In the genomic region with DNA sequence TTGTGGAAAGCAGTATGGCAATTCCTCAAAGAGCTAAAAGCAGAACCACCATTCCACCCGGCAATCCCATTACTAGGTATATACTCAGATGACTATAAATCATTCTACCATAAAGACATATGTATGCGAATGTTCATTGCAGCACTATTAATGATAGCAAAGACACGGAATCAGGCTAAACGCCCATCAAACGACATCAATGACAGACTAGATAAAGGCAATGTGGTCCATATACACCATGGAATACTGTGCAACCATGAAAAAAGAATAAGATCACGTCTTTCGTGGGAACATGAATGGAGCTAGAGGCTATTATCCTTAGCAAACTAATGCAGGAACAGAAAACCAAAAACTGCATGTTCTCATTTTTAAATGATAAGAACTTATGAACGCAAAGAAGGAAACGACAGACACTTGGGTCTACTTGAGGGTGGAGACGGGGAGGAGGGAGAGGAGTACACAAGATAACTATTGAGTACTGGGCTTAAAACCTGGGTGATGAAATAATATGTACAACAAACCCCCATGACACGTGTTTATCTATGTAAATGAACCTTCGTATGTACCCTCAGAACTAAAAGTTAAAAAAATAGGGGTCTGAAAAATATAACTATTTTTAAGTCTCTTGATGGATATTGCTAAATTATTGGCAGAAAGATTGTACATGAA, we compare ENCODE assay signal across 22 cellular contexts. TPM values are rescaled to one million over a fixed set of nuclear protein-coding genes. Genes with fewer than 3 reads are reported as not detected.
DNase-seq lines count a peak whose midpoint lies in the region; ATAC-seq and TF ChIP-seq lines count a peak whose summit lies in the region.
"Had no signal": no experiment of that assay in that cellular context is flagged by ENCODE, and none has a peak within 500 bp of the region (broad histone marks: within the 10 kb centered on the region; RNA-seq: fewer than 3 reads in every experiment).

No MANE protein-coding gene starts in this region.

- H3K9me3 ChIP-seq in smooth muscle cell (replicated peaks; ENCODE audit: low read depth) = no peaks in the 10 kb centered on the region

- H3K27me3 Mint-ChIP-seq in activated CD4-positive, alpha-beta T cell treated with anti-CD3 and anti-CD28 coated beads, Interleukin-2, amount 10 ng/mL, durations not matched to agents 24 days and 14 days = no peaks in the 10 kb centered on the region
- H3K27me3 Mint-ChIP-seq in stimulated activated naive CD8-positive, alpha-beta T cell treated with anti-CD3 and anti-CD28 coated beads, Interleukin-15, Interleukin-2, amounts not matched to agents 100 ng/mL and 50 ng/mL, for 24 hours = no peaks in the 10 kb centered on the region
- H3K27me3 Mint-ChIP-seq in activated T-helper 2 cell treated with anti-CD3 and anti-CD28 coated beads, Interferon-gamma antibody, Interleukin-2, Interleukin-4, amounts not matched to agents 10 μg/mL and 5 μg/mL and 100 μg/mL, durations not matched to agents 14 hours and 24 hours and 36 hours (ENCODE audit: low read depth) = no peaks in the 10 kb centered on the region
- H3K27me3 Mint-ChIP-seq: CD8-positive, alpha-beta memory T cell had no signal

- H3K79me2 ChIP-seq in smooth muscle cell (ENCODE audit: low read depth) = no peaks in the 10 kb centered on the region

- 91% methylated on average over 12 of the region's 12 CpGs for WGBS in smooth muscle cell (ENCODE audit: low lambda C conversion rate)

- H3K36me3 Mint-ChIP-seq in activated CD4-positive, alpha-beta T cell treated with anti-CD3 and anti-CD28 coated beads, Interleukin-2, amount 10 ng/mL, durations not matched to agents 24 days and 14 days (ENCODE audit: low read depth) = peaks cover 8% of the 10 kb centered on the region
- H3K36me3 Mint-ChIP-seq in stimulated activated naive CD8-positive, alpha-beta T cell treated with anti-CD3 and anti-CD28 coated beads, Interleukin-15, Interleukin-2, amounts not matched to agents 100 ng/mL and 50 ng/mL, for 24 hours (ENCODE audit: low read depth) = peaks cover 5% of the 10 kb centered on the region
- peaks cover 9% of the 10 kb centered on the region for H3K36me3 Mint-ChIP-seq in activated T-helper 2 cell treated with anti-CD3 and anti-CD28 coated beads, Interferon-gamma antibody, Interleukin-2, Interleukin-4, amounts not matched to agents 10 μg/mL and 5 μg/mL and 100 μg/mL, durations not matched to agents 14 hours and 24 hours and 36 hours (ENCODE audit: low read depth)

- peaks cover 75% of the 10 kb centered on the region for H3K4me1 Mint-ChIP-seq in activated CD4-positive, alpha-beta T cell treated with anti-CD3 and anti-CD28 coated beads, Interleukin-2, amount 10 ng/mL, durations not matched to agents 24 days and 14 days
- H3K4me1 Mint-ChIP-seq in stimulated activated naive CD8-positive, alpha-beta T cell treated with anti-CD3 and anti-CD28 coated beads, Interleukin-15, Interleukin-2, amounts not matched to agents 100 ng/mL and 50 ng/mL, for 24 hours (ENCODE audit: low read depth) = peaks cover 98% of the 10 kb centered on the region
- H3K4me1 Mint-ChIP-seq in activated T-helper 2 cell treated with anti-CD3 and anti-CD28 coated beads, Interferon-gamma antibody, Interleukin-2, Interleukin-4, amounts not matched to agents 10 μg/mL and 5 μg/mL and 100 μg/mL, durations not matched to agents 14 hours and 24 hours and 36 hours (ENCODE audit: low read depth) = peaks cover 84% of the 10 kb centered on the region
- H3K4me1 Mint-ChIP-seq: H9 had no signal

- peak overlapping the region; percentile 65 for H3K27ac Mint-ChIP-seq in activated CD4-positive, alpha-beta T cell treated with anti-CD3 and anti-CD28 coated beads, Interleukin-2, amount 10 ng/mL, durations not matched to agents 24 days and 14 days
- peak overlapping the region; percentile 90 for H3K27ac Mint-ChIP-seq in stimulated activated naive CD8-positive, alpha-beta T cell treated with anti-CD3 and anti-CD28 coated beads, Interleukin-15, Interleukin-2, amounts not matched to agents 100 ng/mL and 50 ng/mL, for 24 hours
- H3K27ac Mint-ChIP-seq in activated T-helper 2 cell treated with anti-CD3 and anti-CD28 coated beads, Interferon-gamma antibody, Interleukin-2, Interleukin-4, amounts not matched to agents 10 μg/mL and 5 μg/mL and 100 μg/mL, durations not matched to agents 14 hours and 24 hours and 36 hours = peak overlapping the region; percentile 46
- H3K27ac Mint-ChIP-seq: CD8-positive, alpha-beta memory T cell; H9 had no signal

- no peak overlapping the region for H3K9ac ChIP-seq in smooth muscle cell (ENCODE audit: low read depth)
- H3K9ac ChIP-seq: BLaER1 treated with 17β-estradiol and CSF1 and Interleukin-3, amounts not matched to agents 10 nM and 100 nM had no signal

- H3K4me3 Mint-ChIP-seq in activated CD4-positive, alpha-beta T cell treated with anti-CD3 and anti-CD28 coated beads, Interleukin-2, amount 10 ng/mL, durations not matched to agents 24 days and 14 days = peak overlapping the region; percentile 42
- peak overlapping the region; percentile 53 for H3K4me3 Mint-ChIP-seq in stimulated activated naive CD8-positive, alpha-beta T cell treated with anti-CD3 and anti-CD28 coated beads, Interleukin-15, Interleukin-2, amounts not matched to agents 100 ng/mL and 50 ng/mL, for 24 hours
- no peak overlapping the region for H3K4me3 Mint-ChIP-seq in activated T-helper 2 cell treated with anti-CD3 and anti-CD28 coated beads, Interferon-gamma antibody, Interleukin-2, Interleukin-4, amounts not matched to agents 10 μg/mL and 5 μg/mL and 100 μg/mL, durations not matched to agents 14 hours and 24 hours and 36 hours (ENCODE audit: low read depth)
- H3K4me3 Mint-ChIP-seq: CD8-positive, alpha-beta memory T cell; H9 had no signal

- H3K36me3 ChIP-seq in smooth muscle cell (ENCODE audit: low read depth) = no peaks in the 10 kb centered on the region
- H3K36me3 ChIP-seq: BLaER1 treated with 17β-estradiol and CSF1 and Interleukin-3, amounts not matched to agents 10 nM and 100 nM had no signal

- H3K9me3 Mint-ChIP-seq in activated CD4-positive, alpha-beta T cell treated with anti-CD3 and anti-CD28 coated beads, Interleukin-2, amount 10 ng/mL, durations not matched to agents 24 days and 14 days = peaks cover 9% of the 10 kb centered on the region
- no peaks in the 10 kb centered on the region for H3K9me3 Mint-ChIP-seq in stimulated activated naive CD8-positive, alpha-beta T cell treated with anti-CD3 and anti-CD28 coated beads, Interleukin-15, Interleukin-2, amounts not matched to agents 100 ng/mL and 50 ng/mL, for 24 hours
- H3K9me3 Mint-ChIP-seq in activated T-helper 2 cell treated with anti-CD3 and anti-CD28 coated beads, Interferon-gamma antibody, Interleukin-2, Interleukin-4, amounts not matched to agents 10 μg/mL and 5 μg/mL and 100 μg/mL, durations not matched to agents 14 hours and 24 hours and 36 hours = peaks cover 9% of the 10 kb centered on the region
- H3K9me3 Mint-ChIP-seq: CD8-positive, alpha-beta memory T cell; H9 had no signal

- no peaks in the 10 kb centered on the region for H3K4me1 ChIP-seq in smooth muscle cell (ENCODE audit: low read depth)

- H2AFZ ChIP-seq in smooth muscle cell (ENCODE audit: low read depth) = no peak overlapping the region

- H3K4me3 ChIP-seq in smooth muscle cell = no peak overlapping the region
- H3K4me3 ChIP-seq: BLaER1 treated with 17β-estradiol and CSF1 and Interleukin-3, amounts not matched to agents 10 nM and 100 nM had no signal

- no peaks in the 10 kb centered on the region for H3F3A ChIP-seq in smooth muscle cell (ENCODE audit: low read depth)

- H4K20me1 ChIP-seq in smooth muscle cell (ENCODE audit: low read depth) = no peaks in the 10 kb centered on the region
- H4K20me1 ChIP-seq: BLaER1 treated with 17β-estradiol and CSF1 and Interleukin-3, amounts not matched to agents 10 nM and 100 nM had no signal

- no peak overlapping the region for H3K27ac ChIP-seq in smooth muscle cell (ENCODE audit: low read depth)
- H3K27ac ChIP-seq: BLaER1 treated with 17β-estradiol and CSF1 and Interleukin-3, amounts not matched to agents 10 nM and 100 nM had no signal

- peak; percentile 57 for DNase-seq in activated CD4-positive, alpha-beta T cell treated with anti-CD3 and anti-CD28 coated beads, Interleukin-2, amount 10 ng/mL, durations not matched to agents 24 days and 14 days
- no peak for DNase-seq in activated CD4-positive, alpha-beta T cell treated with anti-CD3 and anti-CD28 coated beads for 48 hours
- DNase-seq in stimulated activated naive CD8-positive, alpha-beta T cell treated with anti-CD3 and anti-CD28 coated beads, Interleukin-15, Interleukin-2, amounts not matched to agents 100 U/mL and 50 U/mL, for 24 hours = no peak
- DNase-seq in activated T-helper 2 cell treated with anti-CD3 and anti-CD28 coated beads, Interferon-gamma antibody, Interleukin-2, Interleukin-4, amounts not matched to agents 10 μg/mL and 5 μg/mL and 100 μg/mL, durations not matched to agents 14 hours and 24 hours and 36 hours (ENCODE audit: low spot score) = no peak
- DNase-seq in cortex of kidney (lab: John Stamatoyannopoulos, UW) (no peak), sciatic nerve (ENCODE audit: low spot score) (no peak), smooth muscle cell (lab: John Stamatoyannopoulos, UW; ENCODE audit: unreplicated experiment) (no peak)
- DNase-seq: CD8-positive, alpha-beta memory T cell; DMS79 treated with DMSO at 0.1 percent for 48 hours; H9; Kasumi-1; MM.1S; NCI-H1092 treated with DMSO at 0.1 percent for 48 hours; NCI-H1694 treated with DMSO at 0.1 percent for 48 hours; NCI-H2107; NCI-H2227 treated with DMSO at 0.1 percent for 48 hours; NCI-H524 had no signal

- no peaks in the 10 kb centered on the region for H3K27me3 ChIP-seq in smooth muscle cell (ENCODE audit: low read depth)
- H3K27me3 ChIP-seq: BLaER1 treated with 17β-estradiol and CSF1 and Interleukin-3, amounts not matched to agents 10 nM and 100 nM had no signal

- intact Hi-C loops in activated CD4-positive, alpha-beta T cell treated with anti-CD3 and anti-CD28 coated beads, Interleukin-2, amount 10 ng/mL, durations not matched to agents 24 days and 14 days (cut with micrococcal nuclease) = loop anchor here (2.0 kb wide), 1 partner anchor 149 kb away; no protein-coding TSS in a partner anchor
- intact Hi-C loops in activated T-helper 2 cell treated with anti-CD3 and anti-CD28 coated beads, Interferon-gamma antibody, Interleukin-2, Interleukin-4, amounts not matched to agents 10 μg/mL and 5 μg/mL and 100 μg/mL, durations not matched to agents 14 hours and 24 hours and 36 hours (cut with micrococcal nuclease) = no loop called here
- intact Hi-C loops in sciatic nerve (cut with DNase I) = no loop called here

- H3K4me2 ChIP-seq in smooth muscle cell = no peak overlapping the region
- H3K4me2 ChIP-seq: BLaER1 treated with 17β-estradiol and CSF1 and Interleukin-3, amounts not matched to agents 10 nM and 100 nM had no signal

- no peak for TF ChIP-seq CTCF in smooth muscle cell (IDR thresholded peaks at IDR 0.05; ENCODE audit: borderline replicate concordance, insufficient read depth, poor library complexity, severe bottlenecking)

- no peak for ATAC-seq in stimulated activated naive CD8-positive, alpha-beta T cell treated with anti-CD3 and anti-CD28 coated beads, Interleukin-15, Interleukin-2, amounts not matched to agents 100 U/mL and 50 U/mL, for 24 hours
- no peak for ATAC-seq in sciatic nerve
- ATAC-seq: Panc1 had no signal

RNA-seq across cellular contexts. Expression of a gene that starts 32.0 kb away (rescaled TPM):
- total RNA-seq in activated CD4-positive, alpha-beta T cell treated with anti-CD3 and anti-CD28 coated beads, Interleukin-2, amount 10 ng/mL, durations not matched to agents 24 days and 14 days = 320 and 321 TPM in 2 replicates
- total RNA-seq in activated T-helper 2 cell treated with anti-CD3 and anti-CD28 coated beads, Interferon-gamma antibody, Interleukin-2, Interleukin-4, amounts not matched to agents 10 μg/mL and 5 μg/mL and 100 μg/mL, durations not matched to agents 14 hours and 24 hours and 36 hours = 199 and 206 TPM in 2 replicates
- total RNA-seq in sciatic nerve = 22.8 TPM
- total RNA-seq in smooth muscle cell = not detected in 2 replicates
- not detected in 2 replicates for polyA plus RNA-seq in smooth muscle cell
- total RNA-seq: G401, HT-29 had no signal

Comparison
In these comparisons a context has a peak if more than half of its experiments do, and no peak if none do; other contexts are left out.
1. RNA of a gene that starts 32.0 kb away (total RNA-seq): 320 to 321 TPM in activated CD4-positive, alpha-beta T cell treated with anti-CD3 and anti-CD28 coated beads, Interleukin-2, amount 10 ng/mL, durations not matched to agents 24 days and 14 days, 199 to 206 TPM in activated T-helper 2 cell treated with anti-CD3 and anti-CD28 coated beads, Interferon-gamma antibody, Interleukin-2, Interleukin-4, amounts not matched to agents 10 μg/mL and 5 μg/mL and 100 μg/mL, durations not matched to agents 14 hours and 24 hours and 36 hours and 22.8 TPM in sciatic nerve (single experiment); not detected in smooth muscle cell; every median in the first group is over 10 times any median in the second.
2. Peak in every context shown above with its lines, with median percentiles within 50 percentile points of each other: H3K27ac Mint-ChIP-seq.